In the genomic region with DNA sequence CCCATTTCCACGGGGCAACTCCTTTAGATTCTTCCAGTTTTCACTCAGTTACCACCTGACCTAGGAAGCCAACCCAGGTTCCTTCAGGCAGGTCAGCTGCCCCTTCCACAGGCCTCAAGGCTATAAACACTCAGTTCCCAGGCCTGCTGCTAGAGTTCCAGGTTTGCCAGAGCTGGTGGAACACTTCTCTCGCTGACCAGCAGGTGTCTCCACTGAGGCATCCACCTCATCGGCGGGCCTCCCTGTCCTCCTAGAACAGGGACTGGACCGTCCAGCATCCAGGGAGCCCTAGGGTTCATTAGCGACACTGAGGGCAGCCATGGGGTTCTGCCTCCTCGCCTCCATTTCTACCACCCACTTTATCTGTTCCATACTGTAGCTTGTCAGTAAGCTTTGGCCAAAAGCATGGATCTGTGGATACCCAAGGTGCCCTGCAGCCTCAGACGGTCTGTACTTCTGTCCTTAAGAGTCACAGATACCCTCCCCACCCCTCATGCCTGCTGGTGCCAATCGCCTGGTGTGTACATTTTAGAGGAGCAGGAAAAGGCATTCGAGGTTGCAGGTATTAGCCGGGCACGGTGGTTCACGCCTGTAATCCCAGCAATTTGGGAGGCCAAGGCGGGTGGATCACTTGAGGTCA, we compare ENCODE assay signal across 8 cellular contexts. TPM values are rescaled to one million over a fixed set of nuclear protein-coding genes. Genes with fewer than 3 reads are reported as not detected.
A peak's percentile ranks its signal among the peaks of the same experiment; 100 is the strongest.
DNase-seq lines count a peak whose midpoint lies in the region; ATAC-seq and TF ChIP-seq lines count a peak whose summit lies in the region.

No MANE protein-coding gene starts in this region.

- H3K4me3 ChIP-seq in lower leg skin (ENCODE audit: low read depth, poor library complexity, severe bottlenecking) = no peak overlapping the region

- intact Hi-C loops in lower leg skin (cut with DNase I; ENCODE audit: low total_unique reads) = loop anchor here (2.0 kb wide), 1 partner anchor 174 kb away; no protein-coding TSS in a partner anchor

- peak in 1 of 3 donors; percentile 57 for TF ChIP-seq CTCF in lower leg skin (IDR thresholded peaks at IDR 0.05)

- no peak for TF ChIP-seq POLR2A in lower leg skin (IDR thresholded peaks at IDR 0.05)

- peak; percentile 47 for DNase-seq in NCI-H510A treated with DMSO at 0.1 percent for 48 hours (lab: John Stamatoyannopoulos, UW)
- no peak for DNase-seq in NCI-H510A (lab: John Stamatoyannopoulos, UW)
- DNase-seq in NCI-H2227 treated with DMSO at 0.1 percent for 48 hours (lab: John Stamatoyannopoulos, UW) = peak; percentile 5
- DNase-seq in activated CD4-positive, alpha-beta T cell treated with anti-CD3 and anti-CD28 coated beads, Interleukin-2, amount 50 U/mL, for 24 hours (ENCODE audit: low read depth in 1 of 2, low spot score in 1 of 2) = peak; percentile 50 to 58
- peak; percentile 72 for DNase-seq in dedifferentiated amniotic fluid mesenchymal stem cell (ENCODE audit: extremely low spot score)
- DNase-seq in lower leg skin (ENCODE audit: low spot score in 2 of 2) = peak; percentile 67 to 90
- peak; percentile 33 to 66 (median 52) for DNase-seq in stimulated activated CD4-positive, alpha-beta T cell treated with anti-CD3 and anti-CD28 coated beads, TNF-alpha, amount 100 ng/mL, for 24 hours (ENCODE audit: low read depth in 3 of 3)

- 44 to 52% methylated on average over 12 to 14 of the region's 14 CpGs for WGBS in lower leg skin, 2 donors

- ATAC-seq in GM21367 (IDR thresholded peaks at IDR 0.05; ENCODE audit: unreplicated experiment) = no peak

RNA-seq across cellular contexts. Expression of gene PIMREG, which starts 29.0 kb away (rescaled TPM):
- total RNA-seq in lower leg skin = 1 to 10 TPM in 1 of 4 donors, under 1 TPM in 3; 0.21 to 2.8 (median 0.84) TPM

RNA-seq across cellular contexts. Expression of gene AIPL1, which starts 38.3 kb away (rescaled TPM):
- not detected for total RNA-seq in lower leg skin
